8 cellular contexts compared by ENCODE assay signal in genomic region chr17:42407289-42407836, GRCh38. TPM values are rescaled to one million over a fixed set of nuclear protein-coding genes. Genes with fewer than 3 reads are reported as not detected.
A peak's percentile ranks its signal among the peaks of the same experiment; 100 is the strongest.
DNase-seq lines count a peak whose midpoint lies in the region; ATAC-seq and TF ChIP-seq lines count a peak whose summit lies in the region.

No MANE protein-coding gene starts in this region.

- no peak overlapping the region for H3K4me3 ChIP-seq in esophagus (ENCODE audit: low read depth in 1 of 2, low read length in 2 of 2)

- H3K9me3 ChIP-seq in esophagus (ENCODE audit: control insufficient read depth in 2 of 2, insufficient read depth in 1 of 2, low read depth in 1 of 2, low read length in 1 of 2) = no peaks in the 10 kb centered on the region

- peaks cover 34% of the 10 kb centered on the region for H3K36me3 Mint-ChIP-seq in HFFc6 (ENCODE audit: low read depth)

- WGBS in esophagus, 2 donors = 5 to 16% methylated on average over 2 of the region's 2 CpGs

- peak overlapping the region; percentile 80 to 83 for H3K27ac ChIP-seq in esophagus (ENCODE audit: low read depth in 2 of 2, low read length in 1 of 2)

- H3K4me3 Mint-ChIP-seq in HFFc6 = peak overlapping the region; percentile 69
- no peak overlapping the region for H3K4me3 Mint-ChIP-seq in stimulated activated naive CD8-positive, alpha-beta T cell treated with anti-CD3 and anti-CD28 coated beads, Interleukin-15, amount 100 ng/mL, for 72 hours

- H3K27me3 ChIP-seq in esophagus (ENCODE audit: control insufficient read depth in 1 of 2, insufficient read depth in 2 of 2, low read length in 2 of 2) = no peaks in the 10 kb centered on the region

- DNase-seq in AML-193 (lab: John Stamatoyannopoulos, UW) (peak; percentile 26 to 59), HFFc6 (peak; percentile 42), NCI-H526 treated with DMSO at 0.1 percent for 48 hours (lab: John Stamatoyannopoulos, UW) (peak; percentile 20), activated T-cell treated with anti-CD3 and anti-CD28 coated beads for 24 hours (ENCODE audit: low read depth) (peak; percentile 36), myocyte (ENCODE audit: low read depth) (peak; percentile 68)
- DNase-seq in stimulated activated naive CD8-positive, alpha-beta T cell treated with anti-CD3 and anti-CD28 coated beads, Interleukin-15, amount 100 ng/mL, for 72 hours = peak; percentile 44 to 56

- no peaks in the 10 kb centered on the region; the same call in none of the 2 replicates for H3K27me3 Mint-ChIP-seq in HFFc6 (ENCODE audit: insufficient read depth)
- H3K27me3 Mint-ChIP-seq in stimulated activated naive CD8-positive, alpha-beta T cell treated with anti-CD3 and anti-CD28 coated beads, Interleukin-15, amount 100 ng/mL, for 72 hours = no peaks in the 10 kb centered on the region

- peaks cover 0 to 14% of the 10 kb centered on the region in 2 donors for H3K36me3 ChIP-seq in esophagus (ENCODE audit: control insufficient read depth in 2 of 2, insufficient read depth in 2 of 2, low read length in 1 of 2)

- ATAC-seq in stimulated activated naive CD8-positive, alpha-beta T cell treated with anti-CD3 and anti-CD28 coated beads, Interleukin-15, amount 100 ng/mL, for 72 hours = peak; percentile 84
- ATAC-seq in GM18858 (IDR thresholded peaks at IDR 0.05; ENCODE audit: unreplicated experiment) = no peak

- H3K4me1 Mint-ChIP-seq in HFFc6 (ENCODE audit: low read depth) = peaks cover 79% of the 10 kb centered on the region
- peaks cover 30% of the 10 kb centered on the region for H3K4me1 Mint-ChIP-seq in stimulated activated naive CD8-positive, alpha-beta T cell treated with anti-CD3 and anti-CD28 coated beads, Interleukin-15, amount 100 ng/mL, for 72 hours

- peaks cover 0 to 15% of the 10 kb centered on the region in 2 donors for H3K4me1 ChIP-seq in esophagus (ENCODE audit: control insufficient read depth in 2 of 2, insufficient read depth in 2 of 2, low read length in 1 of 2)

- H3K27ac Mint-ChIP-seq in HFFc6 = peak overlapping the region; percentile 86
- H3K27ac Mint-ChIP-seq in stimulated activated naive CD8-positive, alpha-beta T cell treated with anti-CD3 and anti-CD28 coated beads, Interleukin-15, amount 100 ng/mL, for 72 hours = peak overlapping the region in 1 of 2 donors; percentile 49

- TF ChIP-seq CTCF in HFFc6 (IDR thresholded peaks at IDR 0.05) = no peak

- no peaks in the 10 kb centered on the region for H3K9me3 Mint-ChIP-seq in HFFc6
- no peaks in the 10 kb centered on the region for H3K9me3 Mint-ChIP-seq in stimulated activated naive CD8-positive, alpha-beta T cell treated with anti-CD3 and anti-CD28 coated beads, Interleukin-15, amount 100 ng/mL, for 72 hours

RNA-seq across cellular contexts. Expression of gene CAVIN1, which starts 15.7 kb away (rescaled TPM):
- total RNA-seq in HFFc6 (2021; fragmentation: NEBNext Ultra II Directional; extraction: Animal tissue kit (Norgen Biotek cat#: 25700)) = 1,000 to 10,000 TPM; 1,059 to 1,221 (median 1,100) TPM
- 10 to 100 TPM; 40.0 to 60.4 TPM for polyA plus RNA-seq in esophagus
- 346 and 373 TPM in 2 replicates for total RNA-seq in myocyte
- polyA plus RNA-seq in myocyte (2012) = 425 TPM

RNA-seq across cellular contexts. Expression of gene STAT3, which starts 19.1 kb away (rescaled TPM):
- total RNA-seq in HFFc6 (2021; fragmentation: NEBNext Ultra II Directional; extraction: Animal tissue kit (Norgen Biotek cat#: 25700)) = 10 to 100 TPM; 65.3 to 74.5 (median 68.8) TPM
- 10 to 100 TPM; 30.8 to 64.2 TPM for polyA plus RNA-seq in esophagus
- 106 and 159 TPM in 2 replicates for total RNA-seq in myocyte
- polyA plus RNA-seq in myocyte (2012) = 70.7 TPM

RNA-seq across cellular contexts. Expression of gene ATP6V0A1, which starts 51.3 kb away (rescaled TPM):
- total RNA-seq in HFFc6 (2021; fragmentation: NEBNext Ultra II Directional; extraction: Animal tissue kit (Norgen Biotek cat#: 25700)) = 10 to 100 TPM; 29.6 to 56.7 (median 37.1) TPM
- polyA plus RNA-seq in esophagus = 10 to 100 TPM; 27.0 to 27.5 TPM
- 72.8 and 102 TPM in 2 replicates for total RNA-seq in myocyte
- 77.3 TPM for polyA plus RNA-seq in myocyte (2012)
